Comparison of ENCODE assay signal across 8 cellular contexts in genomic region chr12:57611810-57612710, GRCh38.
DNase-seq lines count a peak whose midpoint lies in the region; ATAC-seq and TF ChIP-seq lines count a peak whose summit lies in the region.

No MANE protein-coding gene starts in this region.

- peaks cover 14 to 45% (median 31%) of the 10 kb centered on the region in 11 experiments for H3K27me3 ChIP-seq in BLaER1 treated with 17β-estradiol and CSF1 and Interleukin-3, amounts not matched to agents 10 nM and 100 nM

- H3K4me3 Mint-ChIP-seq in nephron progenitor cell = peak overlapping the region; percentile 81

- no peak for DNase-seq in LNCaP clone FGC (ENCODE audit: low read depth)
- DNase-seq in cerebellar cortex (ENCODE audit: low spot score) = peak; percentile 86
- no peak for DNase-seq in nephron progenitor cell
- DNase-seq in stimulated activated CD4-positive, alpha-beta T cell treated with anti-CD3 and anti-CD28 coated beads, Interleukin-2, amount 100 ng/mL, for 24 hours = no peak

- peak overlapping the region; percentile 18 to 80 (median 68); a peak in 17 of 20 replicates for H3K4me3 ChIP-seq in BLaER1 treated with 17β-estradiol and CSF1 and Interleukin-3, amounts not matched to agents 10 nM and 100 nM
- peak overlapping the region; percentile 60 for H3K4me3 ChIP-seq in LNCaP clone FGC (ENCODE audit: low read depth, low read length)

- H3K36me3 ChIP-seq in BLaER1 treated with 17β-estradiol and CSF1 and Interleukin-3, amounts not matched to agents 10 nM and 100 nM = 0 out of 22 replicates have a peak, but pooled peaks cover 0 to 4% (median 0%) of the 10 kb centered on the region in 11 experiments

- H3K4me1 Mint-ChIP-seq in nephron progenitor cell = peaks cover 24% of the 10 kb centered on the region

- no peak for TF ChIP-seq CTCF in LNCaP clone FGC (IDR thresholded peaks at IDR 0.05; ENCODE audit: control insufficient read depth, extremely low read depth, insufficient read depth)
- TF ChIP-seq CTCF in nephron progenitor cell (IDR thresholded peaks at IDR 0.05) = no peak

- peaks cover 63% of the 10 kb centered on the region for H3K36me3 Mint-ChIP-seq in nephron progenitor cell (ENCODE audit: low read depth)

- no peaks in the 10 kb centered on the region for H4K20me1 ChIP-seq in BLaER1 treated with 17β-estradiol and CSF1 and Interleukin-3, amounts not matched to agents 10 nM and 100 nM

- ATAC-seq in HG03135 (IDR thresholded peaks at IDR 0.05; ENCODE audit: unreplicated experiment) (no peak), HG03571 (IDR thresholded peaks at IDR 0.05; ENCODE audit: unreplicated experiment) (no peak), GM21576 (IDR thresholded peaks at IDR 0.05; ENCODE audit: unreplicated experiment) (no peak)

- H3K9me3 ChIP-seq in BLaER1 treated with 17β-estradiol and CSF1 and Interleukin-3, amounts not matched to agents 10 nM and 100 nM (replicated peaks in 1 of 11) = no peaks in the 10 kb centered on the region

- no peak overlapping the region for H3K27ac Mint-ChIP-seq in nephron progenitor cell

- no peaks in the 10 kb centered on the region for H3K9me3 Mint-ChIP-seq in nephron progenitor cell

- H3K4me2 ChIP-seq in BLaER1 treated with 17β-estradiol and CSF1 and Interleukin-3, amounts not matched to agents 10 nM and 100 nM = peak overlapping the region; percentile 55 to 99 (median 85)

- H3K9ac ChIP-seq in BLaER1 treated with 17β-estradiol and CSF1 and Interleukin-3, amounts not matched to agents 10 nM and 100 nM = peak overlapping the region in 9 of 11 experiments; percentile 70 to 88 (median 86); a peak in 15 of 22 replicates

- peak overlapping the region in 8 of 11 experiments; percentile 11 to 90 (median 76); a peak in 12 of 22 replicates for H3K27ac ChIP-seq in BLaER1 treated with 17β-estradiol and CSF1 and Interleukin-3, amounts not matched to agents 10 nM and 100 nM

- peaks cover 23 to 75% (median 68%) of the 10 kb centered on the region in 10 experiments for H3K4me1 ChIP-seq in BLaER1 treated with 17β-estradiol and CSF1 and Interleukin-3, amounts not matched to agents 10 nM and 100 nM

- peaks cover 83% of the 10 kb centered on the region for H3K27me3 Mint-ChIP-seq in nephron progenitor cell (ENCODE audit: low read depth, poor library complexity)
